1 cellular context compared by ENCODE assay signal in the genomic region with DNA sequence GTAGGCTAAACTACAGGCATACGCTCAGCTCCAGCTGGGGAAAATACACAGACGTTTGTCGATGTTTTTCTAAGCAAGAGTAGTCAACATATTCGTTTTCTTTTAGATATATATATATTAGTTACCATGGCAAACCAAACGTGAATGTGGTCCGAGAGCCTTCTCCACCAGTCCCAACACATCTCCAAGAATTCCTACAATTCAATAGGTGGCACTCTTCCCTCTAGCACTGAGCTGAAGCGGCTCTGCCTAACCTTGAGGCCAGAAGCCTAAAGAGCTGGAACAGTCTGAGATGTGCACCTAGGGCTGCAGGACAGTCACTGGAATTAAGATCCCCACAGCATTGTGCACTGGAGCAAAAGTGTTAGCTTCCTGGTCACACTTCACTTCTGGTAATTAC.
A peak's percentile ranks its signal among the peaks of the same experiment; 100 is the strongest.
TF ChIP-seq lines count a peak whose summit lies in the region.

No MANE protein-coding gene starts in this region.

TF ChIP-seq in HEK293, 187 proteins besides CTCF, POLR2A, EP300 and RAD21 (continued from another document):
- TF ChIP-seq, protein P1, sequence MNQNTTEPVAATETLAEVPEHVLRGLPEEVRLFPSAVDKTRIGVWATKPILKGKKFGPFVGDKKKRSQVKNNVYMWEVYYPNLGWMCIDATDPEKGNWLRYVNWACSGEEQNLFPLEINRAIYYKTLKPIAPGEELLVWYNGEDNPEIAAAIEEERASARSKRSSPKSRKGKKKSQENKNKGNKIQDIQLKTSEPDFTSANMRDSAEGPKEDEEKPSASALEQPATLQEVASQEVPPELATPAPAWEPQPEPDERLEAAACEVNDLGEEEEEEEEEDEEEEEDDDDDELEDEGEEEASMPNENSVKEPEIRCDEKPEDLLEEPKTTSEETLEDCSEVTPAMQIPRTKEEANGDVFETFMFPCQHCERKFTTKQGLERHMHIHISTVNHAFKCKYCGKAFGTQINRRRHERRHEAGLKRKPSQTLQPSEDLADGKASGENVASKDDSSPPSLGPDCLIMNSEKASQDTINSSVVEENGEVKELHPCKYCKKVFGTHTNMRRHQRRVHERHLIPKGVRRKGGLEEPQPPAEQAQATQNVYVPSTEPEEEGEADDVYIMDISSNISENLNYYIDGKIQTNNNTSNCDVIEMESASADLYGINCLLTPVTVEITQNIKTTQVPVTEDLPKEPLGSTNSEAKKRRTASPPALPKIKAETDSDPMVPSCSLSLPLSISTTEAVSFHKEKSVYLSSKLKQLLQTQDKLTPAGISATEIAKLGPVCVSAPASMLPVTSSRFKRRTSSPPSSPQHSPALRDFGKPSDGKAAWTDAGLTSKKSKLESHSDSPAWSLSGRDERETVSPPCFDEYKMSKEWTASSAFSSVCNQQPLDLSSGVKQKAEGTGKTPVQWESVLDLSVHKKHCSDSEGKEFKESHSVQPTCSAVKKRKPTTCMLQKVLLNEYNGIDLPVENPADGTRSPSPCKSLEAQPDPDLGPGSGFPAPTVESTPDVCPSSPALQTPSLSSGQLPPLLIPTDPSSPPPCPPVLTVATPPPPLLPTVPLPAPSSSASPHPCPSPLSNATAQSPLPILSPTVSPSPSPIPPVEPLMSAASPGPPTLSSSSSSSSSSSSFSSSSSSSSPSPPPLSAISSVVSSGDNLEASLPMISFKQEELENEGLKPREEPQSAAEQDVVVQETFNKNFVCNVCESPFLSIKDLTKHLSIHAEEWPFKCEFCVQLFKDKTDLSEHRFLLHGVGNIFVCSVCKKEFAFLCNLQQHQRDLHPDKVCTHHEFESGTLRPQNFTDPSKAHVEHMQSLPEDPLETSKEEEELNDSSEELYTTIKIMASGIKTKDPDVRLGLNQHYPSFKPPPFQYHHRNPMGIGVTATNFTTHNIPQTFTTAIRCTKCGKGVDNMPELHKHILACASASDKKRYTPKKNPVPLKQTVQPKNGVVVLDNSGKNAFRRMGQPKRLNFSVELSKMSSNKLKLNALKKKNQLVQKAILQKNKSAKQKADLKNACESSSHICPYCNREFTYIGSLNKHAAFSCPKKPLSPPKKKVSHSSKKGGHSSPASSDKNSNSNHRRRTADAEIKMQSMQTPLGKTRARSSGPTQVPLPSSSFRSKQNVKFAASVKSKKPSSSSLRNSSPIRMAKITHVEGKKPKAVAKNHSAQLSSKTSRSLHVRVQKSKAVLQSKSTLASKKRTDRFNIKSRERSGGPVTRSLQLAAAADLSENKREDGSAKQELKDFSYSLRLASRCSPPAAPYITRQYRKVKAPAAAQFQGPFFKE (tag by site-specific recombination; IDR thresholded peaks at IDR 0.05; ENCODE audit: borderline replicate concordance): no peak
- no peak for TF ChIP-seq KLF8 (tag by site-specific recombination; IDR thresholded peaks at IDR 0.05)
- TF ChIP-seq, protein P2, sequence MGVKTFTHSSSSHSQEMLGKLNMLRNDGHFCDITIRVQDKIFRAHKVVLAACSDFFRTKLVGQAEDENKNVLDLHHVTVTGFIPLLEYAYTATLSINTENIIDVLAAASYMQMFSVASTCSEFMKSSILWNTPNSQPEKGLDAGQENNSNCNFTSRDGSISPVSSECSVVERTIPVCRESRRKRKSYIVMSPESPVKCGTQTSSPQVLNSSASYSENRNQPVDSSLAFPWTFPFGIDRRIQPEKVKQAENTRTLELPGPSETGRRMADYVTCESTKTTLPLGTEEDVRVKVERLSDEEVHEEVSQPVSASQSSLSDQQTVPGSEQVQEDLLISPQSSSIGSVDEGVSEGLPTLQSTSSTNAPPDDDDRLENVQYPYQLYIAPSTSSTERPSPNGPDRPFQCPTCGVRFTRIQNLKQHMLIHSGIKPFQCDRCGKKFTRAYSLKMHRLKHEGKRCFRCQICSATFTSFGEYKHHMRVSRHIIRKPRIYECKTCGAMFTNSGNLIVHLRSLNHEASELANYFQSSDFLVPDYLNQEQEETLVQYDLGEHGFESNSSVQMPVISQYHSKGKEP (tag by site-specific recombination; IDR thresholded peaks at IDR 0.05): no peak
- TF ChIP-seq ZNF843 (tag by site-specific recombination; IDR thresholded peaks at IDR 0.05): no peak
- no peak for TF ChIP-seq ZNF423 (tag by site-specific recombination; IDR thresholded peaks at IDR 0.05)
- peak; percentile 42; the same call in 1 of the 2 replicates for TF ChIP-seq ZNF561 (tag by site-specific recombination; IDR thresholded peaks at IDR 0.05; ENCODE audit: borderline replicate concordance)
- no peak for TF ChIP-seq ZNF629 (tag by site-specific recombination; IDR thresholded peaks at IDR 0.05)
- no peak for TF ChIP-seq REPIN1 (tag by site-specific recombination; IDR thresholded peaks at IDR 0.05; ENCODE audit: low read depth)
- TF ChIP-seq ZSCAN30 (tag by site-specific recombination; IDR thresholded peaks at IDR 0.05): 0 out of 2 replicates have a peak, but pooled peaks have one; percentile 22
